ENCODE assay signal across 20 cellular contexts in the genomic region with DNA sequence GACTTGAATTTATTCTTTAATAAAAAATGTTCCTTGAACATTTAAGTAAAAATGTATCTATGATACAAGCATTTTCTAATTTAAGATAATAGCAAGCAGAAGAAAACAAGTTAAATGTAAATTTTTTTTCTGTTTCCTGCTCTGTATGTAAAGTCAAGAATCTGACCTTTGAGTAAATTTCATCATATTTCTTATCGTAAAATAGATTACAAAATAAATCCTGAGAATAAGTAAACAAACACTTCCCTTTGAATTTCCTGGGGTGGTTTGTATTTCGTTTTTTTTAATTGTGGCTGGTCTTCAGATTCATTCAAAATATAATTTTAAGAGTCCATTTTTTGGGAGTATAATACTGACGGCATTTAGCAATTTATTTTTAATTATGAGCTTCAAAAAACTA.
"Had no signal": no experiment of that assay in that cellular context is flagged by ENCODE, and none has a peak within 500 bp of the region (broad histone marks: within the 10 kb centered on the region; RNA-seq: fewer than 3 reads in every experiment).

No MANE protein-coding gene starts in this region.

- H3K27ac Mint-ChIP-seq: activated CD4-positive, alpha-beta memory T cell treated with anti-CD3 and anti-CD28 coated beads for 36 hours; activated naive CD8-positive, alpha-beta T cell treated with anti-CD3 and anti-CD28 coated beads, Interleukin-2, amount 10 ng/mL, durations not matched to agents 7 days and 5 days; mesothelial cell of epicardium; progenitor cell of endocrine pancreas had no signal

- H3K9me3 Mint-ChIP-seq: activated CD4-positive, alpha-beta memory T cell treated with anti-CD3 and anti-CD28 coated beads for 36 hours; activated T-cell treated with anti-CD3 and anti-CD28 coated beads, Interleukin-2, amount 50 U/mL, for 4 hours had no signal

- H3K4me1 ChIP-seq: foreskin keratinocyte, suprapubic skin had no signal

- DNase-seq: activated CD4-positive, alpha-beta memory T cell treated with anti-CD3 and anti-CD28 coated beads for 36 hours; activated gamma-delta T cell treated with Interleukin-2 at 50 U/mL for 16 hours; activated naive CD8-positive, alpha-beta T cell treated with anti-CD3 and anti-CD28 coated beads, Interleukin-2, amount 10 ng/mL, durations not matched to agents 7 days and 5 days; activated T-cell treated with anti-CD3 and anti-CD28 coated beads, Interleukin-2, amount 50 U/mL, for 4 hours; caudate nucleus; dermis blood vessel endothelial cell; foreskin keratinocyte; heart left ventricle; islet precursor cell; left ventricle myocardium superior; right cardiac atrium; spleen; stimulated activated CD4-positive, alpha-beta T cell treated with anti-CD3 and anti-CD28 coated beads, Interleukin-1b, Interleukin-23, amount 100 ng/mL, for 48 hours; stimulated activated naive CD4-positive, alpha-beta T cell; upper lobe of left lung had no signal

- H3K4me1 Mint-ChIP-seq: mesothelial cell of epicardium had no signal

- H3K4me3 ChIP-seq: esophagus muscularis mucosa, heart left ventricle, neural progenitor cell, spleen, suprapubic skin, upper lobe of left lung had no signal

- H3K9ac ChIP-seq: neural progenitor cell had no signal

- H3K27ac ChIP-seq: foreskin keratinocyte, neural progenitor cell, suprapubic skin had no signal

- H3K27me3 Mint-ChIP-seq: activated CD4-positive, alpha-beta memory T cell treated with anti-CD3 and anti-CD28 coated beads for 36 hours; activated naive CD8-positive, alpha-beta T cell treated with anti-CD3 and anti-CD28 coated beads, Interleukin-2, amount 10 ng/mL, durations not matched to agents 7 days and 5 days; progenitor cell of endocrine pancreas had no signal

- H3K36me3 ChIP-seq: esophagus muscularis mucosa, heart left ventricle, neural progenitor cell, spleen, suprapubic skin, upper lobe of left lung had no signal

- H3K4me2 ChIP-seq: neural progenitor cell had no signal

- ATAC-seq: activated T-cell treated with anti-CD3 and anti-CD28 coated beads, Interleukin-2, amount 50 U/mL, for 4 hours; foreskin keratinocyte had no signal

- H2AFZ ChIP-seq: neural progenitor cell had no signal

- H3K4me3 Mint-ChIP-seq: activated CD4-positive, alpha-beta memory T cell treated with anti-CD3 and anti-CD28 coated beads for 36 hours; activated naive CD8-positive, alpha-beta T cell treated with anti-CD3 and anti-CD28 coated beads, Interleukin-2, amount 10 ng/mL, durations not matched to agents 7 days and 5 days; activated T-cell treated with anti-CD3 and anti-CD28 coated beads, Interleukin-2, amount 50 U/mL, for 4 hours; mesothelial cell of epicardium; neural progenitor cell had no signal

- H3K9me3 ChIP-seq: esophagus muscularis mucosa, heart left ventricle, spleen, suprapubic skin, upper lobe of left lung had no signal

- H3K36me3 Mint-ChIP-seq: activated CD4-positive, alpha-beta memory T cell treated with anti-CD3 and anti-CD28 coated beads for 36 hours; mesothelial cell of epicardium had no signal

- H3K27me3 ChIP-seq: esophagus muscularis mucosa, foreskin keratinocyte, heart left ventricle, neural progenitor cell, spleen, suprapubic skin, upper lobe of left lung had no signal
